In the genomic region with DNA sequence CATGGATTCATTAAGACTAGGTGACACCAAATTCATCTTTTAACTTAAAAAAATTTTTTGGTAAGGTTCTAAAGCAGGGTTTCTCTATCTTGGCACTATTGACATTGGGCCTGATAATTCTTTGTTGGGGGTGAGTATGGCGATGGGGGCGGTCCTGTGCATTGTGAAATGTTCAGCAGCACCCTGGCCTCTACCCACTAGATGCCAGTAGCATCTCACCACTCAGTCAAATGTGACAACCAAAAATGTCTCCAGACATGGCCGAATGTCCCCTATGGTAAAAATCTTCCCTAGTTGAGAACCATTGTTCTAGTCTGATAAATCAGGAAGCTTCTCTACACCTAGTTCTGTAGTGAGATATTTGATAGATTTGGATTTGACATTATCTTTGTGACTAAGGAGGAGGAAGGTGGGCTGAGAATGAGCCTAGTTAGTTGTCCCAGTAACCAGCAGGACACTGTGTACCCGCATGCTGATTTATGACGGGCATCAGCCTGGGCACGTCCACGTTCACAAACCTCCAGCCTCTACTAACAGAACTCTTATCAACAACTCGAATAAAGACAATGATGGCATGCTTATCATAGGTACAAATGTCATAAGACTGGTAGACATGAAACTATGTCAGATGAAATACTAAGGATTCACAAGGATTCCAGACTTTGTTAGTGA, we compare ENCODE assay signal across 19 cellular contexts.
A peak's percentile ranks its signal among the peaks of the same experiment; 100 is the strongest.
DNase-seq lines count a peak whose midpoint lies in the region; ATAC-seq and TF ChIP-seq lines count a peak whose summit lies in the region.
"Had no signal": no experiment of that assay in that cellular context is flagged by ENCODE, and none has a peak within 500 bp of the region (broad histone marks: within the 10 kb centered on the region; RNA-seq: fewer than 3 reads in every experiment).

No MANE protein-coding gene starts in this region.

- DNase-seq in COR-L47 (lab: John Stamatoyannopoulos, UW) (peak; percentile 17), LNCaP clone FGC (ENCODE audit: low read depth) (no peak), foreskin keratinocyte (no peak), right atrium auricular region (ENCODE audit: low spot score) (no peak), NCI-H226 (no peak), NCI-H446 (lab: John Stamatoyannopoulos, UW) (no peak)
- DNase-seq: CD4-positive, CD25-positive, alpha-beta regulatory T cell; DMS79 treated with DMSO at 0.1 percent for 48 hours; H7; Karpas-422; MG63; NCI-H1694 treated with DMSO at 0.1 percent for 48 hours; NCI-H2081 treated with DMSO at 0.1 percent for 48 hours; NCI-H2171 treated with DMSO at 0.1 percent for 48 hours; NCI-H510A; NK-92 treated with Interleukin-12 subunit alpha and Interleukin-12 subunit beta, amount 100 ng/mL, for 24 hours; SJCRH30 had no signal

- TF ChIP-seq CTCF in LNCaP clone FGC (IDR thresholded peaks at IDR 0.05; ENCODE audit: control insufficient read depth, extremely low read depth, insufficient read depth) (peak; percentile 31), foreskin keratinocyte (conservative IDR thresholded peaks at IDR 0.05) (peak; percentile 18), right atrium auricular region (IDR thresholded peaks at IDR 0.05) (peak; percentile 16 to 51)

- ATAC-seq in foreskin keratinocyte: no peak
- no peak for ATAC-seq in HG02798 (IDR thresholded peaks at IDR 0.05; ENCODE audit: poor library complexity, unreplicated experiment)
- ATAC-seq: Panc1 had no signal

- H3K36me3 ChIP-seq in right atrium auricular region: no peaks in the 10 kb centered on the region
- H3K36me3 ChIP-seq: MG63, SJCRH30 had no signal

- H3K4me3 ChIP-seq in LNCaP clone FGC (ENCODE audit: low read depth, low read length): no peak overlapping the region
- no peak overlapping the region for H3K4me3 ChIP-seq in right atrium auricular region
- H3K4me3 ChIP-seq: MG63, SJCRH30 had no signal

- H3K27me3 ChIP-seq in foreskin keratinocyte: peaks cover 32% of the 10 kb centered on the region
- no peaks in the 10 kb centered on the region for H3K27me3 ChIP-seq in right atrium auricular region
- H3K27me3 ChIP-seq: MG63, SJCRH30 had no signal

- no peaks in the 10 kb centered on the region for H3K9me3 ChIP-seq in right atrium auricular region
- H3K9me3 ChIP-seq: MG63, SJCRH30 had no signal

- H3K27ac ChIP-seq in foreskin keratinocyte (no peak overlapping the region), right atrium auricular region (peak overlapping the region; percentile 57 to 78)
- H3K27ac ChIP-seq: SJCRH30 had no signal

- H3K4me1 ChIP-seq in foreskin keratinocyte: no peaks in the 10 kb centered on the region
- H3K4me1 ChIP-seq in right atrium auricular region: peaks cover 0 to 36% of the 10 kb centered on the region in 2 donors
